Comparison of ENCODE assay signal across 22 cellular contexts in genomic region chr2:215961981-215962380, GRCh38. TPM values are rescaled to one million over a fixed set of nuclear protein-coding genes. Genes with fewer than 3 reads are reported as not detected.
DNase-seq lines count a peak whose midpoint lies in the region; ATAC-seq lines count a peak whose summit lies in the region.
"Had no signal": no experiment of that assay in that cellular context is flagged by ENCODE, and none has a peak within 500 bp of the region (broad histone marks: within the 10 kb centered on the region; RNA-seq: fewer than 3 reads in every experiment).

No MANE protein-coding gene starts in this region.

- no peaks in the 10 kb centered on the region for H3K36me3 Mint-ChIP-seq in stimulated activated effector memory CD8-positive, alpha-beta T cell treated with anti-CD3 and anti-CD28 coated beads, Interleukin-12 subunit alpha, Interleukin-12 subunit beta, amount 100 ng/mL, for 72 hours
- peaks cover under 1% of the 10 kb centered on the region for H3K36me3 Mint-ChIP-seq in effector memory CD8-positive, alpha-beta T cell (ENCODE audit: insufficient read depth)

- H3K4me1 ChIP-seq in aorta (ENCODE audit: control insufficient read depth in 1 of 2, insufficient read depth in 2 of 2, low read length in 2 of 2): no peaks in the 10 kb centered on the region
- H3K4me1 ChIP-seq: A549, Peyer's patch had no signal

- ATAC-seq in stimulated activated effector memory CD8-positive, alpha-beta T cell treated with anti-CD3 and anti-CD28 coated beads, Interleukin-12 subunit alpha, Interleukin-12 subunit beta, amount 100 ng/mL, for 72 hours: no peak
- no peak for ATAC-seq in aorta (ENCODE audit: low FRiP score)
- no peak for ATAC-seq in HG03175 (IDR thresholded peaks at IDR 0.05; ENCODE audit: unreplicated experiment)
- no peak for ATAC-seq in effector memory CD8-positive, alpha-beta T cell (replicated peaks)
- ATAC-seq: A549 had no signal

- intact Hi-C loops in aorta (cut with DNase I): no loop called here

- H3K4me1 Mint-ChIP-seq in stimulated activated effector memory CD8-positive, alpha-beta T cell treated with anti-CD3 and anti-CD28 coated beads, Interleukin-12 subunit alpha, Interleukin-12 subunit beta, amount 100 ng/mL, for 72 hours: peaks cover 22% of the 10 kb centered on the region
- H3K4me1 Mint-ChIP-seq in effector memory CD8-positive, alpha-beta T cell (ENCODE audit: low read depth in 2 of 2): peaks cover 4 to 14% of the 10 kb centered on the region in 2 donors
- H3K4me1 Mint-ChIP-seq: CD14-positive monocyte had no signal

- WGBS in aorta, 2 donors: 25 to 27% methylated on average over 5 of the region's 5 CpGs

- H3K4me3 ChIP-seq in aorta (ENCODE audit: low read length in 2 of 2): no peak overlapping the region
- H3K4me3 ChIP-seq: A549, GM23248, HAP-1, Peyer's patch had no signal

- H3K36me3 ChIP-seq in aorta (ENCODE audit: control insufficient read depth in 1 of 2, insufficient read depth in 2 of 2, low read length in 1 of 2): no peaks in the 10 kb centered on the region
- H3K36me3 ChIP-seq: HAP-1, Peyer's patch had no signal

- no peaks in the 10 kb centered on the region for H3K27me3 ChIP-seq in aorta (ENCODE audit: control insufficient read depth in 1 of 2, insufficient read depth in 2 of 2, low read length in 1 of 2)
- H3K27me3 ChIP-seq: Peyer's patch had no signal

- peak overlapping the region; percentile 68 for H3K27ac Mint-ChIP-seq in stimulated activated effector memory CD8-positive, alpha-beta T cell treated with anti-CD3 and anti-CD28 coated beads, Interleukin-12 subunit alpha, Interleukin-12 subunit beta, amount 100 ng/mL, for 72 hours
- peak overlapping the region in 1 of 2 donors; percentile 44 for H3K27ac Mint-ChIP-seq in effector memory CD8-positive, alpha-beta T cell
- H3K27ac Mint-ChIP-seq: B cell had no signal

- no peak overlapping the region for H3K4me3 Mint-ChIP-seq in stimulated activated effector memory CD8-positive, alpha-beta T cell treated with anti-CD3 and anti-CD28 coated beads, Interleukin-12 subunit alpha, Interleukin-12 subunit beta, amount 100 ng/mL, for 72 hours
- H3K4me3 Mint-ChIP-seq in effector memory CD8-positive, alpha-beta T cell: no peak overlapping the region
- H3K4me3 Mint-ChIP-seq: B cell, CD14-positive monocyte had no signal

- DNase-seq in NCI-H82 treated with DMSO at 0.1 percent for 48 hours (lab: John Stamatoyannopoulos, UW; ENCODE audit: unreplicated experiment): peak; percentile 87
- peak; percentile 78 for DNase-seq in brain pericyte (ENCODE audit: low read depth, low spot score)
- DNase-seq in midbrain (lab: John Stamatoyannopoulos, UW): peak; percentile 21
- DNase-seq in stimulated activated effector memory CD8-positive, alpha-beta T cell treated with anti-CD3 and anti-CD28 coated beads, Interleukin-12 subunit alpha, Interleukin-12 subunit beta, amount 100 ng/mL, for 72 hours (ENCODE audit: low spot score in 2 of 2): no peak
- no peak for DNase-seq in aorta
- DNase-seq in NCI-H1417 (lab: John Stamatoyannopoulos, UW): no peak
- DNase-seq in effector memory CD8-positive, alpha-beta T cell: no peak
- DNase-seq: DMS79, KG1, NCI-H1092, NCI-H146, NCI-H2029, NCI-H226, NCI-H510A treated with DMSO at 0.1 percent for 48 hours, NCI-H748 treated with DMSO at 0.1 percent for 48 hours, Peyer's patch had no signal

- no peaks in the 10 kb centered on the region for H3K27me3 Mint-ChIP-seq in effector memory CD8-positive, alpha-beta T cell
- H3K27me3 Mint-ChIP-seq: B cell had no signal

- no peaks in the 10 kb centered on the region for H3K9me3 ChIP-seq in aorta (ENCODE audit: control insufficient read depth, low read length)
- H3K9me3 ChIP-seq: A549, HAP-1, Peyer's patch had no signal

- H3K27ac ChIP-seq in aorta (ENCODE audit: low read depth in 1 of 2, low read length in 2 of 2): peak overlapping the region in 1 of 2 donors; percentile 29
- H3K27ac ChIP-seq: A549, GM23248, Peyer's patch had no signal

- H3K9me3 Mint-ChIP-seq in stimulated activated effector memory CD8-positive, alpha-beta T cell treated with anti-CD3 and anti-CD28 coated beads, Interleukin-12 subunit alpha, Interleukin-12 subunit beta, amount 100 ng/mL, for 72 hours: no peaks in the 10 kb centered on the region
- H3K9me3 Mint-ChIP-seq in effector memory CD8-positive, alpha-beta T cell: no peaks in the 10 kb centered on the region

RNA-seq across cellular contexts. Expression of gene MREG, which starts 51.4 kb away (rescaled TPM):
- total RNA-seq in aorta: 1 to 10 TPM; 1.6 to 2.5 TPM
- polyA plus RNA-seq in aorta: 1 to 10 TPM in 1 of 2 donors, under 1 TPM in 1; 0.31 to 1.9 TPM

Comparison
In these comparisons a context has a peak if more than half of its experiments do, and no peak if none do; other contexts are left out.
1. DNase-seq: peak in NCI-H82 treated with DMSO at 0.1 percent for 48 hours (single experiment), brain pericyte (single experiment) and midbrain (single experiment); none in stimulated activated effector memory CD8-positive, alpha-beta T cell treated with anti-CD3 and anti-CD28 coated beads, Interleukin-12 subunit alpha, Interleukin-12 subunit beta, amount 100 ng/mL, for 72 hours (0 of 2), aorta (0 of 2), NCI-H1417 (0 of 3) and effector memory CD8-positive, alpha-beta T cell (0 of 3).